In the genomic region with DNA sequence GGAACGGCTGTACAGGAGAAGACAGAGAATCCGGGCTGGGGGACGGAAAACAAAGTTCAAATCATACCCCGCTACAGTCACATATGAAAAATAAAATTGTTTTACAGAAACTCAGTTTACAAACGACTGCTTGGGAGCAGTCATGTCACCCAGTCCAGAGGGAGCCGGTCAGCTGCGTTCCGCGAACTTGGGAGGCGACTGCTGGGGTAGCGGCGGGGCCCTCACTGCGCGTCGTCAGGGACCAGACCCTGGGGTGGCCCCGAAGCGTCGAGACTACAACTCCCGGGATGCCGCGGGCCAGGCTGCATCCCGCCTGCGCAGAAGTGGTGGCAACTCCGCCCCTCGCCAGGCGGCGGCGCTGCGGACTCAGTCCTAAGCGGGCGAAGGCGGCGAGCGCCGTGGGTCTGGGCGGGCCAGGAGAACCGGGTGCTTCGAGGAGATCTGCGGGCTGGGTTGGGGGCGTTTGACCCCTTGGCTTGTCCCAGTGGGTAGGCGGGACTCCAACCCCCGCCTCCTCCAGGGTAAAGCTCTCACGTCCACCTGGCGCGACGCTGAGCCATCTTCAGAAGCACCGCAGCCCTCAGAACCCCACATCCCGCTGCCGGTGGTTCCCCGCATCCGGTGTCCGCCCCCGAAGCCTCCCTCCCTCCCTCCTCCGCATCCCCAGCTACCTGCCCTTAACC, we compare ENCODE assay signal across 8 cellular contexts. TPM values are rescaled to one million over a fixed set of nuclear protein-coding genes. Genes with fewer than 3 reads are reported as not detected.
A peak's percentile ranks its signal among the peaks of the same experiment; 100 is the strongest.
DNase-seq lines count a peak whose midpoint lies in the region; ATAC-seq, FAIRE-seq and TF ChIP-seq lines count a peak whose summit lies in the region.

No MANE protein-coding gene starts in this region.

- DNase-seq in D721Med (ENCODE audit: insufficient read length, low spot score) (peak; percentile 94), HTR-8/SVneo (ENCODE audit: insufficient read length, low spot score) (peak; percentile 77), NOMO-1 treated with DMSO at 0.1 percent for 48 hours (lab: John Stamatoyannopoulos, UW; ENCODE audit: unreplicated experiment) (peak; percentile 94), endodermal cell (peak; percentile 97), midbrain (lab: John Stamatoyannopoulos, UW) (peak; percentile 93)
- peak; percentile 67 for DNase-seq in activated CD8-positive, alpha-beta memory T cell treated with anti-CD3 and anti-CD28 coated beads, Interleukin-2, amount 50 U/mL, for 1 hour (ENCODE audit: extremely low read depth)
- peak; percentile 84 to 86 for DNase-seq in stimulated activated CD8-positive, alpha-beta memory T cell treated with anti-CD3 and anti-CD28 coated beads, Interleukin-15, amount 100 ng/mL, for 48 hours (ENCODE audit: low read depth in 2 of 2)

- H3K4me3 ChIP-seq in endodermal cell (ENCODE audit: low read length) = peak overlapping the region; percentile 98

- peaks cover 4% of the 10 kb centered on the region for H3K36me3 Mint-ChIP-seq in endodermal cell (ENCODE audit: low read depth)

- 0 to 3% methylated on average over 27 to 54 of the region's 54 CpGs for WGBS in endodermal cell (ENCODE audit: insufficient coverage in 1 of 2, insufficient read length in 1 of 2), 2 experiments

- ATAC-seq in GM21390 (IDR thresholded peaks at IDR 0.05; ENCODE audit: unreplicated experiment) = peak; percentile 86

- no peaks in the 10 kb centered on the region for H3K9me3 ChIP-seq in endodermal cell (ENCODE audit: control insufficient read depth, low read length)

- H3K4me3 Mint-ChIP-seq in endodermal cell = peak overlapping the region; percentile 80

- H3K4me1 ChIP-seq in endodermal cell (ENCODE audit: control insufficient read depth, insufficient read depth, low read length) = no peaks in the 10 kb centered on the region

- peak overlapping the region; percentile 93 for H3K27ac Mint-ChIP-seq in endodermal cell

- H3K9me3 Mint-ChIP-seq in endodermal cell = no peaks in the 10 kb centered on the region

- peak overlapping the region; percentile 76 for H3K9ac ChIP-seq in endodermal cell (ENCODE audit: extremely low read depth, low read length, poor library complexity, severe bottlenecking)

- FAIRE-seq in D721Med (lab: Jason Lieb, UNC) (no peak), HTR-8/SVneo (lab: Jason Lieb, UNC) (no peak)

- H3K27ac ChIP-seq in endodermal cell (ENCODE audit: low read depth, low read length) = peak overlapping the region; percentile 24

- no peaks in the 10 kb centered on the region for H3K36me3 ChIP-seq in endodermal cell (ENCODE audit: control insufficient read depth, insufficient read depth, low read length)

- H3K27me3 Mint-ChIP-seq in endodermal cell (ENCODE audit: insufficient read depth) = peaks cover 12% of the 10 kb centered on the region

- TF ChIP-seq CTCF in D721Med (IDR thresholded peaks at IDR 0.05; ENCODE audit: insufficient read depth, missing control alignments) (peak; percentile 87), endodermal cell (conservative IDR thresholded peaks at IDR 0.05) (peak; percentile 86)

- H3K27me3 ChIP-seq in endodermal cell (ENCODE audit: control insufficient read depth, insufficient read depth, low read length, poor library complexity, severe bottlenecking) = no peaks in the 10 kb centered on the region

- H3K4me1 Mint-ChIP-seq in endodermal cell = peaks cover 3% of the 10 kb centered on the region

RNA-seq across cellular contexts. Expression of gene SIT1, which starts 4.0 kb away (rescaled TPM):
- under 1 TPM in 1 of 2 donors, not detected in 1; 0.22 TPM for total RNA-seq in endodermal cell
- 0.32 TPM for polyA plus RNA-seq in endodermal cell (2013, experiment 1 of 2)
- polyA plus RNA-seq in endodermal cell (2013, experiment 2 of 2) = not detected

RNA-seq across cellular contexts. Expression of gene RMRP, which starts 11.1 kb away (rescaled TPM):
- total RNA-seq in endodermal cell = over 10,000 TPM; 17,358 to 20,060 TPM
- polyA plus RNA-seq in endodermal cell (2013, experiment 1 of 2) = 4,324 TPM
- 7,111 TPM for polyA plus RNA-seq in endodermal cell (2013, experiment 2 of 2)

RNA-seq across cellular contexts. Expression of gene CCDC107, which starts 11.4 kb away (rescaled TPM):
- 10 to 100 TPM; 10.6 to 15.3 TPM for total RNA-seq in endodermal cell
- 14.7 TPM for polyA plus RNA-seq in endodermal cell (2013, experiment 1 of 2)
- 17.7 TPM for polyA plus RNA-seq in endodermal cell (2013, experiment 2 of 2)

RNA-seq across cellular contexts. Expression of gene ARHGEF39, which starts 18.3 kb away (rescaled TPM):
- 10 to 100 TPM; 22.1 to 36.4 TPM for total RNA-seq in endodermal cell
- 30.4 TPM for polyA plus RNA-seq in endodermal cell (2013, experiment 1 of 2)
- polyA plus RNA-seq in endodermal cell (2013, experiment 2 of 2) = 25.1 TPM

RNA-seq across cellular contexts. Expression of gene CA9, which starts 27.0 kb away (rescaled TPM):
- 1 to 10 TPM; 1.8 to 3.6 TPM for total RNA-seq in endodermal cell
- 1.6 TPM for polyA plus RNA-seq in endodermal cell (2013, experiment 1 of 2)
- 0.33 TPM for polyA plus RNA-seq in endodermal cell (2013, experiment 2 of 2)

Comparison
In these comparisons a context has a peak if more than half of its experiments do, and no peak if none do; other contexts are left out.
1. Peak in every context shown above with its lines: DNase-seq, ATAC-seq, H3K4me3 ChIP-seq and H3K27ac ChIP-seq.